ENCODE assay signal across 27 cellular contexts in the genomic region with DNA sequence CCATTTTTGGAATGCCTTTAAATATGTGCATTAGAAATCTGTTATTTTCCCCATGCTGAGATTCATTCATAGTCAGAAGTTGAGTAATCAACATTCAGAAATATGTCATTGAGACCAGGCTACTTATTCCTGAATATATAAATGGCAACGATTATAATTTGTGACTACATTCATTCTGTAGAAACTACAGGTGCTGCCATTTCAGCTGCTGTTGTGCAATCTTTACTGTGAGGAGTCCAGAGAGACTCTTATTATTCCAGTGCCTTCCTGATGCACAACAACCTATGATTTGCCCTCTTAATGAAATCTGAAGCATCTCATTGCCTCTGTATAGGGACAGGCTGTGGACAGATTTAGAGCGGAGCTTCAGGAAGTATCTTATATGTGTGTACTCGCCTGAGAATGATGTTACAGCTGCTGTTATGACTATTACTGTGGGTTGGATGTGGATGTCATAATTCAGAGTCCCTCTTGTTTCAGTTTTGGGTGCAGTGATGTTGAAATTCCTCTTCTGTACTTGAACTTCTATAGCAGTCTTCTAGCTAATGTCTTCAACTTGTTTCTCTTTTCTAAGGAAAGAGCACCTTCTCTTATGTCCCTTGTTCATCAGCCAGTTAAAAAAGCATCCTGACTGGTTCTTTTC.
DNase-seq lines count a peak whose midpoint lies in the region; ATAC-seq, FAIRE-seq and TF ChIP-seq lines count a peak whose summit lies in the region.
"Had no signal": no experiment of that assay in that cellular context is flagged by ENCODE, and none has a peak within 500 bp of the region (broad histone marks: within the 10 kb centered on the region; RNA-seq: fewer than 3 reads in every experiment).

No MANE protein-coding gene starts in this region.

- TF ChIP-seq POLR2A in HepG2 (IDR thresholded peaks at IDR 0.05; ENCODE audit: insufficient read depth in 1 of 2, low read depth in 2 of 2, low read length in 2 of 2) (no peak), right lobe of liver (IDR thresholded peaks at IDR 0.05) (no peak)

- no peak for DNase-seq in HepG2 (ENCODE audit: low spot score)
- DNase-seq in right lobe of liver = no peak
- peak; percentile 61 for DNase-seq in NCI-H2227 (lab: John Stamatoyannopoulos, UW; ENCODE audit: unreplicated experiment)
- DNase-seq in SIG-M5 treated with dmso at 0.1 percent for 504 hours (lab: John Stamatoyannopoulos, UW; ENCODE audit: unreplicated experiment) = peak; percentile 98
- DNase-seq in anterior cingulate cortex (lab: John Stamatoyannopoulos, UW) = no peak
- DNase-seq in foreskin keratinocyte = no peak
- DNase-seq: activated CD4-positive, alpha-beta T cell treated with anti-CD3 and anti-CD28 coated beads for 1 hour; activated CD8-positive, alpha-beta T cell treated with anti-CD3 and anti-CD28 coated beads for 36 hours; aorta; BE2C; colonic mucosa; DMS53; effector memory CD4-positive, alpha-beta T cell; GDM1; HCEC 1CT; heart left ventricle; kidney; NCI-H2081 treated with DMSO at 0.1 percent for 48 hours; NCI-H524; RPMI8226; T-helper 17 cell; transverse colon had no signal

- CTCF ChIA-PET in HepG2 (lab: Yijun Ruan, JAX; ENCODE audit: low intra/inter-chr PET ratio, low total read pairs) = no interaction called here

- no peaks in the 10 kb centered on the region for H3K79me2 ChIP-seq in HepG2 (ENCODE audit: insufficient read depth, low read length)

- no peak overlapping the region for H2AFZ ChIP-seq in HepG2 (ENCODE audit: low read length)

- FAIRE-seq in HepG2 (lab: Jason Lieb, UNC) = no peak
- FAIRE-seq: kidney had no signal

- no peak overlapping the region for H3K4me3 ChIP-seq in HepG2 (replicated peaks in 1 of 3; ENCODE audit: insufficient read depth in 1 of 3, low read depth in 2 of 3, low read length in 3 of 3)
- no peak overlapping the region for H3K4me3 ChIP-seq in right lobe of liver
- H3K4me3 ChIP-seq: cardiac muscle cell, colonic mucosa, heart left ventricle, SK-N-MC, transverse colon had no signal

- in situ Hi-C loops in HepG2 (cut with HindIII; ENCODE audit: extremely low pct_ligation_motif_present, low pct_unique_long_range_greater_than_20kb) = no loop called here

- intact Hi-C loops in HepG2 (cut with micrococcal nuclease; ENCODE audit: unreplicated experiment) = no loop called here
- intact Hi-C loops in right lobe of liver (cut with DNase I) = no loop called here

- no peak for TF ChIP-seq RAD21 in HepG2 (CRISPR knock-in tag; IDR thresholded peaks at IDR 0.05)

- POLR2A ChIA-PET in HepG2 (lab: Yijun Ruan, JAX) = no interaction called here

- no peaks in the 10 kb centered on the region for H4K20me1 ChIP-seq in HepG2 (ENCODE audit: insufficient read depth, low read length)

- WGBS in HepG2 (ENCODE audit: low lambda C conversion rate) = 0% methylated on average over 3 of the region's 3 CpGs
- WGBS in right lobe of liver (ENCODE audit: insufficient coverage, low coverage, low lambda C conversion rate, missing lambda C conversion rate) = 27% methylated on average over 3 of the region's 3 CpGs

- H3K4me1 ChIP-seq in HepG2 (ENCODE audit: insufficient read depth, low read length) (no peaks in the 10 kb centered on the region), right lobe of liver (no peaks in the 10 kb centered on the region), foreskin keratinocyte (no peaks in the 10 kb centered on the region)
- H3K4me1 ChIP-seq: BE2C had no signal

- no peak overlapping the region for H3K27ac ChIP-seq in HepG2 (ENCODE audit: extremely low read length, insufficient read depth, low read length)
- H3K27ac ChIP-seq in right lobe of liver = no peak overlapping the region
- no peak overlapping the region for H3K27ac ChIP-seq in foreskin keratinocyte
- H3K27ac ChIP-seq: cardiac muscle cell, colonic mucosa, heart left ventricle, SK-N-MC, transverse colon had no signal

- H3K36me3 ChIP-seq in HepG2 (replicated peaks in 1 of 2; ENCODE audit: control insufficient read depth in 1 of 2, insufficient read depth in 2 of 2, low read length in 2 of 2) (no peaks in the 10 kb centered on the region), right lobe of liver (no peaks in the 10 kb centered on the region)
- H3K36me3 ChIP-seq: BE2C, cardiac muscle cell, colonic mucosa, heart left ventricle, transverse colon had no signal

- BruUV-seq in HepG2 (replicated peaks; lab: Mats Ljungman, UMichigan) = no TSS peak

- TF ChIP-seq EP300 in HepG2 (IDR thresholded peaks at IDR 0.05; ENCODE audit: low read depth in 2 of 2, low read length in 2 of 2) (no peak), HepG2 (CRISPR knock-in tag; IDR thresholded peaks at IDR 0.05; ENCODE audit: borderline replicate concordance) (no peak)

- no peak overlapping the region for H3K4me2 ChIP-seq in HepG2 (ENCODE audit: low read depth, low read length)

- H3K9ac ChIP-seq in HepG2 (ENCODE audit: insufficient read depth, low read depth, low read length) = no peak overlapping the region

- H3K9me3 ChIP-seq in HepG2 (ENCODE audit: low read length) (no peaks in the 10 kb centered on the region), right lobe of liver (no peaks in the 10 kb centered on the region)
- H3K9me3 ChIP-seq: BE2C, colonic mucosa, heart left ventricle, transverse colon had no signal

- no peak for ATAC-seq in HepG2
- no peak for ATAC-seq in right lobe of liver
- no peak for ATAC-seq in HG02759 (IDR thresholded peaks at IDR 0.05; ENCODE audit: unreplicated experiment)
- ATAC-seq in HG02623 (IDR thresholded peaks at IDR 0.05; ENCODE audit: unreplicated experiment) = no peak
- no peak for ATAC-seq in foreskin keratinocyte
- ATAC-seq: activated CD8-positive, alpha-beta T cell treated with anti-CD3 and anti-CD28 coated beads for 36 hours; activated naive CD4-positive, alpha-beta T cell treated with anti-CD3 and anti-CD28 coated beads, Interleukin-2, amount 50 U/mL, for 72 hours; heart left ventricle; T-helper 17 cell had no signal

- TF ChIP-seq CTCF in HepG2 (CRISPR knock-in tag; IDR thresholded peaks at IDR 0.05) (no peak), right lobe of liver (IDR thresholded peaks at IDR 0.05) (no peak), foreskin keratinocyte (conservative IDR thresholded peaks at IDR 0.05) (no peak)

- no peaks in the 10 kb centered on the region for H3K27me3 ChIP-seq in HepG2 (ENCODE audit: control insufficient read depth in 1 of 2, insufficient read depth in 2 of 2, low read length in 2 of 2)
- no peaks in the 10 kb centered on the region for H3K27me3 ChIP-seq in right lobe of liver
- no peaks in the 10 kb centered on the region for H3K27me3 ChIP-seq in foreskin keratinocyte
- H3K27me3 ChIP-seq: cardiac muscle cell, colonic mucosa, heart left ventricle, transverse colon had no signal

TF ChIP-seq in HepG2, 621 proteins besides CTCF, POLR2A, EP300 and RAD21:
- peak; percentile 50 for TF ChIP-seq CEBPB (IDR thresholded peaks at IDR 0.05; ENCODE audit: borderline replicate concordance, low read depth, low read length)
- TF ChIP-seq ZNF614 (CRISPR knock-in tag; IDR thresholded peaks at IDR 0.05; ENCODE audit: borderline replicate concordance) = no peak
- no peak for TF ChIP-seq MAZ (IDR thresholded peaks at IDR 0.05; ENCODE audit: borderline replicate concordance, low read depth, low read length)
- TF ChIP-seq MAZ (CRISPR knock-in tag; IDR thresholded peaks at IDR 0.05; ENCODE audit: low read depth) = no peak
- no peak for TF ChIP-seq ATM (IDR thresholded peaks at IDR 0.05; ENCODE audit: borderline replicate concordance)
- no peak for TF ChIP-seq NFYB (CRISPR knock-in tag; IDR thresholded peaks at IDR 0.05)
- no peak for TF ChIP-seq PTBP1 (IDR thresholded peaks at IDR 0.05; ENCODE audit: low read depth, low read length, poor library complexity, severe bottlenecking)

Comparison
In these comparisons a context has a peak if more than half of its experiments do, and no peak if none do; other contexts are left out.
1. DNase-seq: peak in NCI-H2227 (single experiment) and SIG-M5 treated with dmso at 0.1 percent for 504 hours (single experiment); none in HepG2 (single experiment), right lobe of liver (0 of 3), anterior cingulate cortex (0 of 58) and foreskin keratinocyte (0 of 2).